ENCODE assay signal across 25 cellular contexts in genomic region chr7:25564980-25565379, GRCh38.
DNase-seq lines count a peak whose midpoint lies in the region; ATAC-seq and TF ChIP-seq lines count a peak whose summit lies in the region.
"Had no signal": no experiment of that assay in that cellular context is flagged by ENCODE, and none has a peak within 500 bp of the region (broad histone marks: within the 10 kb centered on the region; RNA-seq: fewer than 3 reads in every experiment).

No MANE protein-coding gene starts in this region.

- H3K27ac ChIP-seq in VCaP (peak overlapping the region; percentile 98), subcutaneous abdominal adipose tissue (ENCODE audit: low read depth, low read length) (peak overlapping the region; percentile 81)
- H3K27ac ChIP-seq: lower lobe of right lung, neural progenitor cell, spleen had no signal

- peaks cover 27% of the 10 kb centered on the region for H3K4me1 Mint-ChIP-seq in chondrocyte (ENCODE audit: low read depth)
- H3K4me1 Mint-ChIP-seq in nephron progenitor cell = peaks cover 49% of the 10 kb centered on the region

- no peak for TF ChIP-seq CTCF in VCaP (conservative IDR thresholded peaks at IDR 0.05)
- no peak for TF ChIP-seq CTCF in chondrocyte (IDR thresholded peaks at IDR 0.05)
- no peak for TF ChIP-seq CTCF in nephron progenitor cell (IDR thresholded peaks at IDR 0.05)

- H3K4me1 ChIP-seq in subcutaneous abdominal adipose tissue (ENCODE audit: control insufficient read depth in 5 of 5, insufficient read depth in 5 of 5, low read length in 5 of 5) = peaks cover 0 to 20% (median 6%) of the 10 kb centered on the region in 5 donors
- H3K4me1 ChIP-seq: neural progenitor cell had no signal

- H3K9me3 Mint-ChIP-seq in chondrocyte (ENCODE audit: low read depth) = peaks cover 5% of the 10 kb centered on the region
- peaks cover under 1% of the 10 kb centered on the region for H3K9me3 Mint-ChIP-seq in nephron progenitor cell
- H3K9me3 Mint-ChIP-seq: activated naive CD8-positive, alpha-beta T cell treated with anti-CD3 and anti-CD28 coated beads for 36 hours; CD4-positive, alpha-beta T cell; neural progenitor cell; T-cell had no signal

- H3K27me3 Mint-ChIP-seq in chondrocyte (ENCODE audit: low read depth) (no peaks in the 10 kb centered on the region), nephron progenitor cell (ENCODE audit: low read depth, poor library complexity) (peaks cover 3% of the 10 kb centered on the region)
- H3K27me3 Mint-ChIP-seq: activated naive CD8-positive, alpha-beta T cell treated with anti-CD3 and anti-CD28 coated beads for 36 hours; CD4-positive, alpha-beta T cell had no signal

- H3K4me3 Mint-ChIP-seq in chondrocyte (ENCODE audit: unreplicated experiment) = no peak overlapping the region
- no peak overlapping the region for H3K4me3 Mint-ChIP-seq in nephron progenitor cell
- H3K4me3 Mint-ChIP-seq: activated CD8-positive, alpha-beta T cell treated with anti-CD3 and anti-CD28 coated beads, Interleukin-2, amount 10 ng/mL, durations not matched to agents 7 days and 5 days; activated naive CD8-positive, alpha-beta T cell treated with anti-CD3 and anti-CD28 coated beads for 36 hours; CD4-positive, alpha-beta T cell; neural progenitor cell; T-cell had no signal

- ATAC-seq in GM19023 (IDR thresholded peaks at IDR 0.05; ENCODE audit: unreplicated experiment) (no peak), HG02588 (IDR thresholded peaks at IDR 0.05; ENCODE audit: unreplicated experiment) (no peak)
- ATAC-seq: activated CD8-positive, alpha-beta T cell treated with anti-CD3 and anti-CD28 coated beads, Interleukin-2, amount 10 ng/mL, durations not matched to agents 7 days and 5 days; esophagus mucosa; K562; lower lobe of right lung; Panc1; T-cell had no signal

- H3K36me3 Mint-ChIP-seq in chondrocyte (ENCODE audit: low read depth) = peaks cover 4% of the 10 kb centered on the region
- H3K36me3 Mint-ChIP-seq in nephron progenitor cell (ENCODE audit: low read depth) = no peaks in the 10 kb centered on the region
- H3K36me3 Mint-ChIP-seq: activated naive CD8-positive, alpha-beta T cell treated with anti-CD3 and anti-CD28 coated beads for 36 hours; neural progenitor cell; T-cell had no signal

- peak overlapping the region; percentile 87 for H3K27ac Mint-ChIP-seq in chondrocyte (ENCODE audit: unreplicated experiment)
- H3K27ac Mint-ChIP-seq in nephron progenitor cell = peak overlapping the region; percentile 34
- H3K27ac Mint-ChIP-seq: activated CD8-positive, alpha-beta T cell treated with anti-CD3 and anti-CD28 coated beads, Interleukin-2, amount 10 ng/mL, durations not matched to agents 7 days and 5 days; activated naive CD8-positive, alpha-beta T cell treated with anti-CD3 and anti-CD28 coated beads for 36 hours; CD4-positive, alpha-beta T cell; neural progenitor cell; T-cell had no signal

- H3K27me3 ChIP-seq in subcutaneous abdominal adipose tissue (ENCODE audit: control insufficient read depth in 5 of 5, insufficient read depth in 4 of 5, low read length in 5 of 5) = no peaks in the 10 kb centered on the region
- H3K27me3 ChIP-seq: MG63, neural progenitor cell, spleen, tibial nerve had no signal

- DNase-seq in chondrocyte (ENCODE audit: low spot score) (no peak), nephron progenitor cell (no peak), NCI-H1105 treated with DMSO at 0.1 percent for 48 hours (lab: John Stamatoyannopoulos, UW) (no peak)
- DNase-seq: activated CD4-positive, CD25-positive, alpha-beta regulatory T cell treated with anti-CD3 and anti-CD28 coated beads, Interleukin-2, amount 50 U/mL, for 72 hours; activated CD8-positive, alpha-beta T cell treated with anti-CD3 and anti-CD28 coated beads, Interleukin-2, amount 10 ng/mL, durations not matched to agents 7 days and 5 days; activated effector memory CD4-positive, alpha-beta T cell treated with Interleukin-2 at 50 U/mL for 16 hours; activated naive CD8-positive, alpha-beta T cell treated with anti-CD3 and anti-CD28 coated beads for 36 hours; activated T-cell treated with anti-CD3 and anti-CD28 coated beads for 4 hours; CD4-positive, alpha-beta T cell; lower lobe of right lung; MG63; NCI-H1436; NCI-H510A; spleen; stimulated activated CD4-positive, alpha-beta T cell treated with anti-CD3 and anti-CD28 coated beads, Interleukin-4, amount 100 ng/mL, for 1 hour; T-cell had no signal

- no peak overlapping the region for H3K4me3 ChIP-seq in subcutaneous abdominal adipose tissue (ENCODE audit: low read depth in 1 of 5, low read length in 5 of 5)
- H3K4me3 ChIP-seq: K562, lower lobe of right lung, MG63, neural progenitor cell, spleen, tibial nerve had no signal

- no peaks in the 10 kb centered on the region for H3K36me3 ChIP-seq in subcutaneous abdominal adipose tissue (ENCODE audit: control insufficient read depth in 5 of 5, insufficient read depth in 5 of 5, low read length in 5 of 5)
- H3K36me3 ChIP-seq: lower lobe of right lung, MG63, neural progenitor cell, spleen, tibial nerve had no signal

- peak overlapping the region in 2 of 5 donors; percentile 47 to 48 for H3K9ac ChIP-seq in subcutaneous abdominal adipose tissue (ENCODE audit: low read length in 5 of 5)
- H3K9ac ChIP-seq: neural progenitor cell had no signal

- H3K9me3 ChIP-seq in subcutaneous abdominal adipose tissue (ENCODE audit: control insufficient read depth in 5 of 5, low read length in 5 of 5) = no peaks in the 10 kb centered on the region
- H3K9me3 ChIP-seq: lower lobe of right lung, MG63, spleen, tibial nerve had no signal
